ENCODE assay signal across 23 cellular contexts in the genomic region with DNA sequence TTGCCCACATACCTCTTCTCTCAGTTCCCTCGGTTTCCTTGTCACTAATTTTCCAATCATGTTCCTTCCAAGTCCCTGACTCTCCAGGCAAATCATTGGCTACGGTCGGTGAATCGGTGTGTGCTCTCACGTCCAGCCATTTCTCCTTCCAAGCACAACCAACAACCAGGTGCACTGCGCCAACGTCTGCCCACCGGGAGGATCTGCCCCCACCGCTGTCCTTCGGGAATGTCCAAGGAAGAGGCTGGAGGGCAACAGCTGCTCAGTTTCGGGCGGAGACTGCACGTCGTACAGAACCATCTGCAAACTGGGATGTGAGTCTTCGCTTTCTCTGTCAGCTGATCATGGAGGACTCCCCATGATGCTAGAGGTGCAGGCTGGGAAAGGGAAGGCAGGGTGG.
"Had no signal": no experiment of that assay in that cellular context is flagged by ENCODE, and none has a peak within 500 bp of the region (broad histone marks: within the 10 kb centered on the region; RNA-seq: fewer than 3 reads in every experiment).

No MANE protein-coding gene starts in this region.

- H3K9me3 ChIP-seq: colonic mucosa, esophagus muscularis mucosa, gastroesophageal sphincter, lower lobe of right lung, mucosa of descending colon had no signal

- H3K4me3 ChIP-seq: colonic mucosa, dorsolateral prefrontal cortex, esophagus muscularis mucosa, gastroesophageal sphincter, heart left ventricle, hepatocyte, left lung, lower lobe of right lung, mucosa of descending colon had no signal

- H3K4me3 Mint-ChIP-seq: dendritic cell treated with granulocyte-macrophage colony-stimulating factor and Interleukin-4, amounts not matched to agents 40 ng/mL and 50 ng/mL, for 4 days; immature natural killer cell; mesothelial cell of epicardium had no signal

- DNase-seq: colonic mucosa; cortex of kidney; effector CD4-positive, alpha-beta T cell; effector memory CD4-positive, alpha-beta T cell; foreskin keratinocyte; hypothalamus; immature natural killer cell; islet precursor cell; left cardiac atrium; left ventricle myocardium superior; lower lobe of right lung; mesenchymal stem cell had no signal

- H3K4me1 ChIP-seq: colonic mucosa, esophagus muscularis mucosa, foreskin keratinocyte, gastroesophageal sphincter, heart left ventricle, left lung, lower lobe of right lung had no signal

- H3K36me3 ChIP-seq: colonic mucosa, esophagus muscularis mucosa, gastroesophageal sphincter, heart left ventricle, left lung, lower lobe of right lung had no signal

- ATAC-seq: foreskin keratinocyte, gastroesophageal sphincter, left cardiac atrium, left lung, left ventricle myocardium superior, lower lobe of right lung, mucosa of descending colon had no signal

- H3K4me1 Mint-ChIP-seq: immature natural killer cell, mesothelial cell of epicardium had no signal

- H3K27ac Mint-ChIP-seq: dendritic cell treated with granulocyte-macrophage colony-stimulating factor and Interleukin-4, amounts not matched to agents 40 ng/mL and 50 ng/mL, for 4 days; immature natural killer cell; mesothelial cell of epicardium had no signal

- H3K9me3 Mint-ChIP-seq: mesothelial cell of epicardium had no signal

- H3K36me3 Mint-ChIP-seq: immature natural killer cell, mesothelial cell of epicardium had no signal

- FAIRE-seq: endothelial cell of umbilical vein, frontal cortex had no signal

- H3K27ac ChIP-seq: colonic mucosa, esophagus muscularis mucosa, foreskin keratinocyte, gastroesophageal sphincter, heart left ventricle, hepatocyte, left lung, lower lobe of right lung had no signal
